In the genomic region with DNA sequence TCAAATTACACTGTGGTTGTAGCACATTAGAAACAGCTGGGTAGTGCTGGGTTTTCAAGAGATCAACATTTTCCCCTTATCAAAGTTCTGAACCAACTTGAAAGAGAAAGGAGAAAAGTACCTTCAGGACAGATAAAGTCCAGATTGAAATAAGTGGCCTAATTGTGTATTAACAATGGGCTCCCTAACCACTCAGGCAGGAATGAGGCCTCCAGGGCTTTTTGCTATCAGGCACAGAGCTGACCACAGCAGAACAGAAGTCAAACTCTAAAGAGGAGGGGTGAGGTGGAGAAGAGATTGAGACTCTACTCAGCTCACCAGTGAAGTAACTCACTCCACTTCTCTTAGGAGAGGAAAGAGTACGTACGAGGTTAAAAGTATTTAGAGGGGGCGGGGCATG, we compare ENCODE assay signal across 31 cellular contexts.
"Had no signal": no experiment of that assay in that cellular context is flagged by ENCODE, and none has a peak within 500 bp of the region (broad histone marks: within the 10 kb centered on the region; RNA-seq: fewer than 3 reads in every experiment).

No MANE protein-coding gene starts in this region.

- DNase-seq: activated CD4-positive, alpha-beta T cell treated with anti-CD3 and anti-CD28 coated beads for 36 hours; activated CD4-positive, CD25-positive, alpha-beta regulatory T cell; activated CD8-positive, alpha-beta memory T cell treated with anti-CD3 and anti-CD28 coated beads, Interleukin-2, amount 50 U/mL, for 4 hours; activated effector memory CD4-positive, alpha-beta T cell treated with anti-CD3 and anti-CD28 coated beads, Interleukin-2, amount 50 U/mL, for 16 hours; activated naive CD4-positive, alpha-beta T cell treated with anti-CD3 and anti-CD28 coated beads, Interleukin-2, amount 10 ng/mL, durations not matched to agents 7 days and 5 days; activated naive CD8-positive, alpha-beta T cell treated with anti-CD3 and anti-CD28 coated beads, Interleukin-2, amount 10 ng/mL, durations not matched to agents 7 days and 5 days; activated T-cell treated with anti-CD3 and anti-CD28 coated beads, Interleukin-2, amount 50 U/mL, for 1 hour; dorsolateral prefrontal cortex; effector memory CD8-positive, alpha-beta T cell; head of caudate nucleus; hippocampal formation; left lung; lower lobe of right lung; mesenchymal stem cell; mucosa of descending colon; nucleus accumbens; pancreas; retina; sigmoid colon; small intestine; stimulated activated CD4-positive, alpha-beta T cell treated with anti-CD3 and anti-CD28 coated beads, Interleukin-4, amount 100 ng/mL, for 24 hours; trophoblast cell had no signal

- H3K9me3 ChIP-seq: ascending aorta, left lung, lower lobe of right lung, pancreas, prostate gland, sigmoid colon, thoracic aorta had no signal

- H3K4me3 ChIP-seq: ascending aorta, coronary artery, dorsolateral prefrontal cortex, left lung, lower lobe of right lung, mucosa of descending colon, pancreas, prostate gland, sigmoid colon, thoracic aorta had no signal

- H3K4me1 Mint-ChIP-seq: activated CD4-positive, alpha-beta T cell treated with anti-CD3 and anti-CD28 coated beads for 36 hours; activated naive CD4-positive, alpha-beta T cell treated with anti-CD3 and anti-CD28 coated beads, Interleukin-2, amount 10 ng/mL, durations not matched to agents 7 days and 5 days; activated naive CD8-positive, alpha-beta T cell treated with anti-CD3 and anti-CD28 coated beads, Interleukin-2, amount 10 ng/mL, durations not matched to agents 7 days and 5 days; nephron; stimulated activated effector memory CD8-positive, alpha-beta T cell treated with anti-CD3 and anti-CD28 coated beads, Interleukin-12 subunit alpha, Interleukin-12 subunit beta, amount 100 ng/mL, for 72 hours had no signal

- H3K27me3 ChIP-seq: ascending aorta, left lung, pancreas, sigmoid colon had no signal

- H3K4me3 Mint-ChIP-seq: activated CD4-positive, alpha-beta T cell treated with anti-CD3 and anti-CD28 coated beads for 36 hours; activated naive CD4-positive, alpha-beta T cell treated with anti-CD3 and anti-CD28 coated beads, Interleukin-2, amount 10 ng/mL, durations not matched to agents 7 days and 5 days; activated naive CD8-positive, alpha-beta T cell treated with anti-CD3 and anti-CD28 coated beads, Interleukin-2, amount 10 ng/mL, durations not matched to agents 7 days and 5 days; activated T-helper 1 cell treated with anti-CD3 and anti-CD28 coated beads, Interleukin-12 subunit alpha, Interleukin-12 subunit beta, Interleukin-2, Interleukin-4 antibody, amounts not matched to agents 30 ng/mL and 10 ng/mL and 1 ng/mL, durations not matched to agents 14 hours and 24 hours and 36 hours; brain; effector memory CD8-positive, alpha-beta T cell; nephron; stimulated activated effector memory CD8-positive, alpha-beta T cell treated with anti-CD3 and anti-CD28 coated beads, Interleukin-12 subunit alpha, Interleukin-12 subunit beta, amount 100 ng/mL, for 72 hours; stimulated activated naive CD8-positive, alpha-beta T cell treated with anti-CD3 and anti-CD28 coated beads, Interleukin-15, Interleukin-2, amounts not matched to agents 100 ng/mL and 50 ng/mL, for 24 hours had no signal

- H3K27me3 Mint-ChIP-seq: activated CD4-positive, alpha-beta T cell treated with anti-CD3 and anti-CD28 coated beads for 36 hours; activated naive CD4-positive, alpha-beta T cell treated with anti-CD3 and anti-CD28 coated beads, Interleukin-2, amount 10 ng/mL, durations not matched to agents 7 days and 5 days; activated naive CD8-positive, alpha-beta T cell treated with anti-CD3 and anti-CD28 coated beads, Interleukin-2, amount 10 ng/mL, durations not matched to agents 7 days and 5 days; brain; effector memory CD8-positive, alpha-beta T cell; stimulated activated naive CD8-positive, alpha-beta T cell treated with anti-CD3 and anti-CD28 coated beads, Interleukin-15, Interleukin-2, amounts not matched to agents 100 ng/mL and 50 ng/mL, for 24 hours had no signal

- H3K9me3 Mint-ChIP-seq: activated naive CD4-positive, alpha-beta T cell treated with anti-CD3 and anti-CD28 coated beads, Interleukin-2, amount 10 ng/mL, durations not matched to agents 7 days and 5 days; activated naive CD8-positive, alpha-beta T cell treated with anti-CD3 and anti-CD28 coated beads, Interleukin-2, amount 10 ng/mL, durations not matched to agents 7 days and 5 days; activated T-helper 1 cell treated with anti-CD3 and anti-CD28 coated beads, Interleukin-12 subunit alpha, Interleukin-12 subunit beta, Interleukin-2, Interleukin-4 antibody, amounts not matched to agents 30 ng/mL and 10 ng/mL and 1 ng/mL, durations not matched to agents 14 hours and 24 hours and 36 hours; effector memory CD8-positive, alpha-beta T cell; nephron; stimulated activated effector memory CD8-positive, alpha-beta T cell treated with anti-CD3 and anti-CD28 coated beads, Interleukin-12 subunit alpha, Interleukin-12 subunit beta, amount 100 ng/mL, for 72 hours; stimulated activated naive CD8-positive, alpha-beta T cell treated with anti-CD3 and anti-CD28 coated beads, Interleukin-15, Interleukin-2, amounts not matched to agents 100 ng/mL and 50 ng/mL, for 24 hours had no signal

- H3K27ac Mint-ChIP-seq: activated CD4-positive, alpha-beta T cell treated with anti-CD3 and anti-CD28 coated beads for 36 hours; activated naive CD4-positive, alpha-beta T cell treated with anti-CD3 and anti-CD28 coated beads, Interleukin-2, amount 10 ng/mL, durations not matched to agents 7 days and 5 days; activated naive CD8-positive, alpha-beta T cell treated with anti-CD3 and anti-CD28 coated beads, Interleukin-2, amount 10 ng/mL, durations not matched to agents 7 days and 5 days; activated T-helper 1 cell treated with anti-CD3 and anti-CD28 coated beads, Interleukin-12 subunit alpha, Interleukin-12 subunit beta, Interleukin-2, Interleukin-4 antibody, amounts not matched to agents 30 ng/mL and 10 ng/mL and 1 ng/mL, durations not matched to agents 14 hours and 24 hours and 36 hours; effector memory CD8-positive, alpha-beta T cell; nephron; stimulated activated effector memory CD8-positive, alpha-beta T cell treated with anti-CD3 and anti-CD28 coated beads, Interleukin-12 subunit alpha, Interleukin-12 subunit beta, amount 100 ng/mL, for 72 hours; stimulated activated naive CD8-positive, alpha-beta T cell treated with anti-CD3 and anti-CD28 coated beads, Interleukin-15, Interleukin-2, amounts not matched to agents 100 ng/mL and 50 ng/mL, for 24 hours had no signal

- H3K4me1 ChIP-seq: ascending aorta, left lung, lower lobe of right lung, pancreas, prostate gland, sigmoid colon had no signal

- ATAC-seq: activated CD4-positive, alpha-beta T cell treated with anti-CD3 and anti-CD28 coated beads for 36 hours; effector memory CD8-positive, alpha-beta T cell; left lung; lower lobe of right lung; mucosa of descending colon; pancreas; stimulated activated effector memory CD8-positive, alpha-beta T cell treated with anti-CD3 and anti-CD28 coated beads, Interleukin-12 subunit alpha, Interleukin-12 subunit beta, amount 100 ng/mL, for 72 hours had no signal

- H3K36me3 Mint-ChIP-seq: activated naive CD4-positive, alpha-beta T cell treated with anti-CD3 and anti-CD28 coated beads, Interleukin-2, amount 10 ng/mL, durations not matched to agents 7 days and 5 days; activated naive CD8-positive, alpha-beta T cell treated with anti-CD3 and anti-CD28 coated beads, Interleukin-2, amount 10 ng/mL, durations not matched to agents 7 days and 5 days; brain; stimulated activated effector memory CD8-positive, alpha-beta T cell treated with anti-CD3 and anti-CD28 coated beads, Interleukin-12 subunit alpha, Interleukin-12 subunit beta, amount 100 ng/mL, for 72 hours had no signal

- H3K36me3 ChIP-seq: ascending aorta, left lung, lower lobe of right lung, pancreas, prostate gland, sigmoid colon, thoracic aorta had no signal
